In genomic region chr18:67608909-67609308, GRCh38 we compare ENCODE assay signal across 19 cellular contexts.
DNase-seq lines count a peak whose midpoint lies in the region; ATAC-seq and TF ChIP-seq lines count a peak whose summit lies in the region.
"Had no signal": no experiment of that assay in that cellular context is flagged by ENCODE, and none has a peak within 500 bp of the region (broad histone marks: within the 10 kb centered on the region; RNA-seq: fewer than 3 reads in every experiment).

No MANE protein-coding gene starts in this region.

- H3K27ac ChIP-seq in mesenchymal stem cell (ENCODE audit: low read length, poor library complexity, severe bottlenecking) (no peak overlapping the region), endodermal cell (ENCODE audit: low read depth, low read length) (no peak overlapping the region)
- H3K27ac ChIP-seq: neutrophil, thyroid gland had no signal

- no peak overlapping the region for H2BK5ac ChIP-seq in mesenchymal stem cell (ENCODE audit: low read depth, low read length, poor library complexity, severe bottlenecking)

- H3K9me3 ChIP-seq in mesenchymal stem cell (ENCODE audit: control insufficient read depth, low read length), result peaks cover 10% of the 10 kb centered on the region
- no peaks in the 10 kb centered on the region for H3K9me3 ChIP-seq in endodermal cell (ENCODE audit: control insufficient read depth, low read length)
- H3K9me3 ChIP-seq: neutrophil, thyroid gland had no signal

- no peak overlapping the region for H3K23ac ChIP-seq in mesenchymal stem cell (ENCODE audit: low read length in 2 of 2)

- H2BK15ac ChIP-seq in mesenchymal stem cell (ENCODE audit: low read depth, poor library complexity, severe bottlenecking), result no peak overlapping the region

- 95% methylated on average over 1 of the region's 2 CpGs for WGBS in mesenchymal stem cell
- WGBS in endodermal cell (ENCODE audit: insufficient coverage in 1 of 2, insufficient read length in 1 of 2), 2 experiments, result 94 to 100% methylated on average over 1 to 2 of the region's 2 CpGs

- no peak for TF ChIP-seq CTCF in chondrocyte (IDR thresholded peaks at IDR 0.05)
- TF ChIP-seq CTCF in endodermal cell (conservative IDR thresholded peaks at IDR 0.05), result no peak

- no peak overlapping the region for H3K14ac ChIP-seq in mesenchymal stem cell (ENCODE audit: low read length in 2 of 2)

- no peak overlapping the region for H2BK120ac ChIP-seq in mesenchymal stem cell (ENCODE audit: low read depth, low read length)

- no peaks in the 10 kb centered on the region for H3K79me1 ChIP-seq in mesenchymal stem cell (replicated peaks; ENCODE audit: low read length, poor library complexity, severe bottlenecking)

- H3K9me3 Mint-ChIP-seq in chondrocyte (ENCODE audit: low read depth) (peaks cover 9% of the 10 kb centered on the region), endodermal cell (peaks cover 8% of the 10 kb centered on the region)
- H3K9me3 Mint-ChIP-seq: activated CD8-positive, alpha-beta T cell treated with anti-CD3 and anti-CD28 coated beads for 36 hours; activated T-cell treated with anti-CD3 and anti-CD28 coated beads, Interleukin-2, amount 50 U/mL, for 4 hours had no signal

- H2AK5ac ChIP-seq in mesenchymal stem cell (ENCODE audit: low read length, severe bottlenecking), result no peak overlapping the region

- peaks cover 1% of the 10 kb centered on the region for H3K36me3 Mint-ChIP-seq in chondrocyte (ENCODE audit: low read depth)
- no peaks in the 10 kb centered on the region for H3K36me3 Mint-ChIP-seq in endodermal cell (ENCODE audit: low read depth)
- H3K36me3 Mint-ChIP-seq: activated naive CD8-positive, alpha-beta T cell treated with anti-CD3 and anti-CD28 coated beads for 36 hours had no signal

- H3K4me3 ChIP-seq in mesenchymal stem cell (ENCODE audit: insufficient read depth in 1 of 2, low read depth in 1 of 2, low read length in 2 of 2) (no peak overlapping the region), endodermal cell (ENCODE audit: low read length) (no peak overlapping the region)
- H3K4me3 ChIP-seq: K562, thyroid gland had no signal

- peaks cover 26% of the 10 kb centered on the region for H3K4me1 Mint-ChIP-seq in chondrocyte (ENCODE audit: low read depth)
- H3K4me1 Mint-ChIP-seq in endodermal cell, result peaks cover 6% of the 10 kb centered on the region
- H3K4me1 Mint-ChIP-seq: activated naive CD8-positive, alpha-beta T cell treated with anti-CD3 and anti-CD28 coated beads for 36 hours had no signal

- peak overlapping the region; percentile 43 for H3K4me3 Mint-ChIP-seq in chondrocyte (ENCODE audit: unreplicated experiment)
- H3K4me3 Mint-ChIP-seq in endodermal cell, result no peak overlapping the region
- H3K4me3 Mint-ChIP-seq: activated CD8-positive, alpha-beta T cell treated with anti-CD3 and anti-CD28 coated beads for 36 hours; activated naive CD8-positive, alpha-beta T cell treated with anti-CD3 and anti-CD28 coated beads for 36 hours; activated T-cell treated with anti-CD3 and anti-CD28 coated beads, Interleukin-2, amount 50 U/mL, for 4 hours had no signal

- H3K36me3 ChIP-seq in mesenchymal stem cell (ENCODE audit: control insufficient read depth in 1 of 2, insufficient read depth in 2 of 2, low read depth in 1 of 2, low read length in 2 of 2), result no peaks in the 10 kb centered on the region
- H3K36me3 ChIP-seq in endodermal cell (ENCODE audit: control insufficient read depth, insufficient read depth, low read length), result no peaks in the 10 kb centered on the region
- H3K36me3 ChIP-seq: neutrophil, thyroid gland had no signal

- peak overlapping the region; percentile 97 for H3K27ac Mint-ChIP-seq in chondrocyte (ENCODE audit: unreplicated experiment)
- no peak overlapping the region for H3K27ac Mint-ChIP-seq in endodermal cell
- H3K27ac Mint-ChIP-seq: activated CD8-positive, alpha-beta T cell treated with anti-CD3 and anti-CD28 coated beads for 36 hours; activated naive CD8-positive, alpha-beta T cell treated with anti-CD3 and anti-CD28 coated beads for 36 hours had no signal

- H3K27me3 ChIP-seq in mesenchymal stem cell (ENCODE audit: control insufficient read depth in 1 of 2, insufficient read depth in 1 of 2, low read length in 2 of 2) (no peaks in the 10 kb centered on the region), endodermal cell (ENCODE audit: control insufficient read depth, insufficient read depth, low read length, poor library complexity, severe bottlenecking) (no peaks in the 10 kb centered on the region)
- H3K27me3 ChIP-seq: neutrophil, thyroid gland had no signal

- peak overlapping the region; percentile 77 for H3K9ac ChIP-seq in mesenchymal stem cell (ENCODE audit: low read length)
- no peak overlapping the region for H3K9ac ChIP-seq in endodermal cell (ENCODE audit: extremely low read depth, low read length, poor library complexity, severe bottlenecking)

- no peak for ATAC-seq in HG03025 (IDR thresholded peaks at IDR 0.05; ENCODE audit: low FRiP score, unreplicated experiment)
- ATAC-seq: activated CD8-positive, alpha-beta T cell treated with anti-CD3 and anti-CD28 coated beads for 36 hours; activated T-cell treated with anti-CD3 and anti-CD28 coated beads, Interleukin-2, amount 50 U/mL, for 4 hours; K562; left lobe of liver had no signal

- DNase-seq in AG08396 (ENCODE audit: low spot score), result peak; percentile 22
- DNase-seq in NCI-H226, result peak; percentile 16
- no peak for DNase-seq in chondrocyte (ENCODE audit: low spot score)
- DNase-seq in mesenchymal stem cell, result peak; percentile 10
- no peak for DNase-seq in endodermal cell
- DNase-seq in activated CD8-positive, alpha-beta memory T cell treated with anti-CD3 and anti-CD28 coated beads, Interleukin-2, amount 50 U/mL, for 48 hours, result no peak
- no peak for DNase-seq in C1 segment of cervical spinal cord (lab: John Stamatoyannopoulos, UW)
- DNase-seq: activated CD4-positive, CD25-positive, alpha-beta regulatory T cell; activated CD8-positive, alpha-beta T cell treated with anti-CD3 and anti-CD28 coated beads for 36 hours; activated naive CD8-positive, alpha-beta T cell treated with anti-CD3 and anti-CD28 coated beads for 36 hours; activated T-cell treated with anti-CD3 and anti-CD28 coated beads, Interleukin-2, amount 50 U/mL, for 4 hours; NCI-H2081 treated with DMSO at 0.1 percent for 48 hours; NCI-H526; SHP77; thyroid gland had no signal

- no peak overlapping the region for H3K18ac ChIP-seq in mesenchymal stem cell (ENCODE audit: low read depth in 1 of 2, low read length in 2 of 2)

- H4K91ac ChIP-seq in mesenchymal stem cell (ENCODE audit: low read length), result no peak overlapping the region

- H3K4me2 ChIP-seq in mesenchymal stem cell (ENCODE audit: low read length, poor library complexity, severe bottlenecking), result no peak overlapping the region

- H3K4ac ChIP-seq in mesenchymal stem cell (ENCODE audit: low read depth in 1 of 2, low read length in 2 of 2), result no peak overlapping the region

- no peaks in the 10 kb centered on the region for H3K27me3 Mint-ChIP-seq in chondrocyte (ENCODE audit: low read depth)
- no peaks in the 10 kb centered on the region for H3K27me3 Mint-ChIP-seq in endodermal cell (ENCODE audit: insufficient read depth)
- H3K27me3 Mint-ChIP-seq: activated CD8-positive, alpha-beta T cell treated with anti-CD3 and anti-CD28 coated beads for 36 hours; activated naive CD8-positive, alpha-beta T cell treated with anti-CD3 and anti-CD28 coated beads for 36 hours had no signal

- H2AFZ ChIP-seq in mesenchymal stem cell (ENCODE audit: low read depth, low read length), result no peak overlapping the region

- no peaks in the 10 kb centered on the region for H3K4me1 ChIP-seq in mesenchymal stem cell (ENCODE audit: control insufficient read depth, insufficient read depth, low read depth, low read length)
- H3K4me1 ChIP-seq in endodermal cell (ENCODE audit: control insufficient read depth, insufficient read depth, low read length), result no peaks in the 10 kb centered on the region
- H3K4me1 ChIP-seq: thyroid gland had no signal

- no peak overlapping the region for H4K8ac ChIP-seq in mesenchymal stem cell (ENCODE audit: low read length)

- H2BK12ac ChIP-seq in mesenchymal stem cell (ENCODE audit: low read length in 2 of 2), result no peak overlapping the region

Comparison
In these comparisons a context has a peak if more than half of its experiments do, and no peak if none do; other contexts are left out.
1. DNase-seq: peak in AG08396 (single experiment), NCI-H226 (single experiment) and mesenchymal stem cell (single experiment); none in chondrocyte (single experiment), endodermal cell (single experiment), activated CD8-positive, alpha-beta memory T cell treated with anti-CD3 and anti-CD28 coated beads, Interleukin-2, amount 50 U/mL, for 48 hours (single experiment) and C1 segment of cervical spinal cord (0 of 14).